9 cellular contexts compared by ENCODE assay signal in genomic region chr3:170359178-170359704, GRCh38. TPM values are rescaled to one million over a fixed set of nuclear protein-coding genes. Genes with fewer than 3 reads are reported as not detected.
DNase-seq lines count a peak whose midpoint lies in the region; ATAC-seq and TF ChIP-seq lines count a peak whose summit lies in the region.
"Had no signal": no experiment of that assay in that cellular context is flagged by ENCODE, and none has a peak within 500 bp of the region (broad histone marks: within the 10 kb centered on the region; RNA-seq: fewer than 3 reads in every experiment).

No MANE protein-coding gene starts in this region.

- peaks cover 52% of the 10 kb centered on the region; the same call in 1 of the 2 replicates for H4K20me1 ChIP-seq in BLaER1

- H3K27me3 ChIP-seq in BLaER1 (no peaks in the 10 kb centered on the region), MG63 (no peaks in the 10 kb centered on the region)

- H3K4me3 Mint-ChIP-seq in effector memory CD8-positive, alpha-beta T cell, result peak overlapping the region; percentile 73 to 83
- H3K4me3 Mint-ChIP-seq in nephron, result peak overlapping the region; percentile 94 to 97 (median 96)

- H3K27ac ChIP-seq in BLaER1, result peak overlapping the region; percentile 21; the same call in 1 of the 2 replicates

- TF ChIP-seq CTCF in nephron (IDR thresholded peaks at IDR 0.05; ENCODE audit: unreplicated experiment in 3 of 3), result no peak
- TF ChIP-seq CTCF in mucosa of descending colon (IDR thresholded peaks at IDR 0.05), result no peak

- no peaks in the 10 kb centered on the region for H3K27me3 Mint-ChIP-seq in effector memory CD8-positive, alpha-beta T cell
- H3K27me3 Mint-ChIP-seq in nephron (ENCODE audit: low read depth), result no peaks in the 10 kb centered on the region

- no peak overlapping the region; the same call in 1 of the 2 replicates for H3K9ac ChIP-seq in BLaER1

- peak overlapping the region; percentile 92; the same call in 1 of the 2 replicates for H3K4me3 ChIP-seq in BLaER1
- peak overlapping the region; percentile 93 for H3K4me3 ChIP-seq in MG63
- H3K4me3 ChIP-seq in mucosa of descending colon, result no peak overlapping the region

- peaks cover 51% of the 10 kb centered on the region for H3K36me3 Mint-ChIP-seq in effector memory CD8-positive, alpha-beta T cell (ENCODE audit: insufficient read depth)
- peaks cover 56% of the 10 kb centered on the region for H3K36me3 Mint-ChIP-seq in nephron (ENCODE audit: low read depth)

- H3K27ac Mint-ChIP-seq in effector memory CD8-positive, alpha-beta T cell, result peak overlapping the region; percentile 91 to 97
- peak overlapping the region; percentile 96 to 99 (median 99) for H3K27ac Mint-ChIP-seq in nephron

- ATAC-seq in effector memory CD8-positive, alpha-beta T cell (replicated peaks), result no peak
- no peak for ATAC-seq in mucosa of descending colon

- H3K9me3 ChIP-seq in BLaER1 (peaks cover 13% of the 10 kb centered on the region; the same call in 1 of the 2 replicates), MG63 (no peaks in the 10 kb centered on the region), mucosa of descending colon (no peaks in the 10 kb centered on the region)

- peaks cover 65% of the 10 kb centered on the region for H3K4me1 ChIP-seq in BLaER1
- peaks cover 12% of the 10 kb centered on the region for H3K4me1 ChIP-seq in mucosa of descending colon (ENCODE audit: low read depth)

- H3K9me3 Mint-ChIP-seq in effector memory CD8-positive, alpha-beta T cell, result no peaks in the 10 kb centered on the region
- H3K9me3 Mint-ChIP-seq in nephron, result peaks cover 2% of the 10 kb centered on the region

- H3K4me2 ChIP-seq in BLaER1, result peak overlapping the region; percentile 88

- peaks cover 19 to 38% of the 10 kb centered on the region in 2 donors for H3K4me1 Mint-ChIP-seq in effector memory CD8-positive, alpha-beta T cell (ENCODE audit: low read depth in 2 of 2)
- H3K4me1 Mint-ChIP-seq in nephron, result peaks cover 54% of the 10 kb centered on the region

- intact Hi-C loops in mucosa of descending colon (cut with DNase I, micrococcal nuclease), result no loop called here

- no peak for DNase-seq in MG63
- no peak for DNase-seq in effector memory CD8-positive, alpha-beta T cell
- DNase-seq in mucosa of descending colon, result no peak
- DNase-seq in dedifferentiated amniotic fluid mesenchymal stem cell (ENCODE audit: extremely low spot score), result no peak
- no peak for DNase-seq in NCI-H510A (lab: John Stamatoyannopoulos, UW)
- no peak for DNase-seq in AG20443 (ENCODE audit: low spot score)
- DNase-seq: activated CD4-positive, CD25-positive, alpha-beta regulatory T cell treated with anti-CD3 and anti-CD28 coated beads, Interleukin-2, amount 50 U/mL, for 72 hours had no signal

- H3K36me3 ChIP-seq in BLaER1 (peaks cover 38% of the 10 kb centered on the region), MG63 (peaks cover 39% of the 10 kb centered on the region), mucosa of descending colon (ENCODE audit: low read depth) (no peaks in the 10 kb centered on the region)

RNA-seq across cellular contexts. Expression of gene SKIL, which starts 1.7 kb away (rescaled TPM):
- 26.8 and 27.5 TPM in 2 replicates for total RNA-seq in MG63 (2014; rRNA removed; shearing (Covaris generic); ENCODE audit: low replicate concordance)
- 10 to 100 TPM; 41.9 to 51.3 (median 49.5) TPM for total RNA-seq in mucosa of descending colon

RNA-seq across cellular contexts. Expression of gene CLDN11, which starts 59.4 kb away (rescaled TPM):
- 18.6 and 28.7 TPM in 2 replicates for total RNA-seq in MG63 (2014; rRNA removed; shearing (Covaris generic); ENCODE audit: low replicate concordance)
- 10 to 100 TPM in 1 of 3 donors, 1 to 10 TPM in 2; 2.8 to 15.9 (median 5.9) TPM for total RNA-seq in mucosa of descending colon
